ENCODE assay signal across 28 cellular contexts in genomic region chrX:9172451-9172850, GRCh38.
"Had no signal": no experiment of that assay in that cellular context is flagged by ENCODE, and none has a peak within 500 bp of the region (broad histone marks: within the 10 kb centered on the region; RNA-seq: fewer than 3 reads in every experiment).

No MANE protein-coding gene starts in this region.

- DNase-seq: activated B cell treated with CpG ODN at 0.5 μM for 24 hours; activated CD4-positive, alpha-beta T cell treated with anti-CD3 and anti-CD28 coated beads for 48 hours; activated CD4-positive, alpha-beta T cell treated with anti-CD3 and anti-CD28 coated beads, Interleukin-2, amount 50 U/mL, for 1 hour; activated CD4-positive, alpha-beta T cell treated with anti-CD3 and anti-CD28 coated beads, Interleukin-2, amount 50 U/mL, for 48 hours; activated CD8-positive, alpha-beta memory T cell treated with anti-CD3 and anti-CD28 coated beads for 24 hours; activated CD8-positive, alpha-beta T cell treated with anti-CD3 and anti-CD28 coated beads for 36 hours; activated effector memory CD4-positive, alpha-beta T cell treated with Interleukin-2 at 50 U/mL for 16 hours; activated gamma-delta T cell treated with Interleukin-2 at 50 U/mL for 16 hours; activated naive CD4-positive, alpha-beta T cell treated with anti-CD3 and anti-CD28 coated beads, Interleukin-2, amount 50 U/mL, for 16 hours; activated naive CD4-positive, alpha-beta T cell treated with Interleukin-2 at 50 U/mL for 16 hours; activated T-cell treated with anti-CD3 and anti-CD28 coated beads, Interleukin-2, amount 50 U/mL, for 4 hours; amniotic stem cell; anterior cingulate cortex; brain microvascular endothelial cell; cortex of kidney; effector CD4-positive, alpha-beta T cell; effector memory CD8-positive, alpha-beta T cell; erythroblast; foreskin melanocyte; head of caudate nucleus; T-helper 17 cell; WERI-Rb-1 had no signal

- H3K27ac ChIP-seq: brain microvascular endothelial cell, esophagus muscularis mucosa, gastroesophageal sphincter, WERI-Rb-1 had no signal

- H3K4me3 ChIP-seq: esophagus muscularis mucosa, gastroesophageal sphincter had no signal

- H3K36me3 ChIP-seq: brain microvascular endothelial cell, esophagus muscularis mucosa, gastroesophageal sphincter, WERI-Rb-1 had no signal

- H3K9me3 ChIP-seq: gastroesophageal sphincter had no signal

- ATAC-seq: activated CD4-positive, CD25-positive, alpha-beta regulatory T cell treated with anti-CD3 and anti-CD28 coated beads, Interleukin-2, amount 50 U/mL, for 24 hours; activated CD8-positive, alpha-beta T cell treated with anti-CD3 and anti-CD28 coated beads for 36 hours; activated T-cell treated with anti-CD3 and anti-CD28 coated beads, Interleukin-2, amount 50 U/mL, for 4 hours; activated T-helper 17 cell treated with anti-CD3 and anti-CD28 coated beads, Interleukin-2, amount 50 U/mL, for 72 hours; effector memory CD8-positive, alpha-beta T cell; gastroesophageal sphincter; T-helper 17 cell had no signal

- FAIRE-seq: bronchial epithelial cell, colon had no signal

- H3K27me3 ChIP-seq: brain microvascular endothelial cell, esophagus muscularis mucosa, gastroesophageal sphincter had no signal

- H3K4me1 ChIP-seq: esophagus muscularis mucosa, gastroesophageal sphincter had no signal
